In genomic region chr1:154937051-154937987, GRCh38 we compare ENCODE assay signal across 8 cellular contexts. TPM values are rescaled to one million over a fixed set of nuclear protein-coding genes. Genes with fewer than 3 reads are reported as not detected.
A peak's percentile ranks its signal among the peaks of the same experiment; 100 is the strongest.
DNase-seq lines count a peak whose midpoint lies in the region; ATAC-seq and TF ChIP-seq lines count a peak whose summit lies in the region.

No MANE protein-coding gene starts in this region.

- POLR2A ChIA-PET in activated B cell treated with CpG ODN at 0.5 μM for 24 hours (lab: Charles Lee), result interaction anchor here (0.5 to 3.2 kb wide), 26 partner anchors 7 to 947 kb away, joined by 3 to 52 read pairs (median 5); partner anchors contain the start of genes CKS1B, EFNA4, FLAD1 and KCNN3

- H3K4me3 Mint-ChIP-seq in activated B cell treated with CpG ODN at 0.5 μM for 24 hours, result peak overlapping the region; percentile 98

- H3K27me3 Mint-ChIP-seq in activated B cell treated with CpG ODN at 0.5 μM for 24 hours, result no peaks in the 10 kb centered on the region

- peak; percentile 59 for ATAC-seq in GM19023 (IDR thresholded peaks at IDR 0.05; ENCODE audit: unreplicated experiment)
- peak; percentile 55 for ATAC-seq in HG03196 (IDR thresholded peaks at IDR 0.05; ENCODE audit: unreplicated experiment)
- ATAC-seq in activated B cell treated with CpG ODN at 0.5 μM for 24 hours (ENCODE audit: low read depth), result peak; percentile 78

- peaks cover 15% of the 10 kb centered on the region for H3K36me3 Mint-ChIP-seq in activated B cell treated with CpG ODN at 0.5 μM for 24 hours (ENCODE audit: low read depth)

- CTCF ChIA-PET in activated B cell treated with CpG ODN at 0.5 μM for 24 hours (lab: Charles Lee), result interaction anchor here (1.1 to 2.4 kb wide), 9 partner anchors 8 to 378 kb away, joined by 3 to 10 read pairs (median 6); partner anchors contain the start of genes ADAM15, FLAD1, PBXIP1 and PYGO2

- H3K27ac Mint-ChIP-seq in activated B cell treated with CpG ODN at 0.5 μM for 24 hours, result peak overlapping the region; percentile 100

- H3K9me3 Mint-ChIP-seq in activated B cell treated with CpG ODN at 0.5 μM for 24 hours, result no peaks in the 10 kb centered on the region

- H3K4me1 Mint-ChIP-seq in activated B cell treated with CpG ODN at 0.5 μM for 24 hours, result peaks cover 65% of the 10 kb centered on the region

- intact Hi-C loops in activated B cell treated with CpG ODN at 0.5 μM for 24 hours (cut with micrococcal nuclease), result loop anchor here (1.0 to 10.0 kb wide), 8 partner anchors 19 to 379 kb away; partner anchors contain the start of genes ADAR, CKS1B, PBXIP1 and PYGO2

- no peak for TF ChIP-seq CTCF in activated B cell treated with CpG ODN at 0.5 μM for 24 hours (IDR thresholded peaks at IDR 0.05)

- DNase-seq in AG20443 (ENCODE audit: low spot score) (peak; percentile 95), NCI-H226 (peak; percentile 80), activated B cell treated with CpG ODN at 0.5 μM for 24 hours (peak; percentile 86), cerebellar nuclear complex (lab: John Stamatoyannopoulos, UW) (peak; percentile 78 to 92), kidney tubule cell (ENCODE audit: low spot score) (peak; percentile 90)
- peak; percentile 57 to 63 for DNase-seq in stimulated activated CD4-positive, alpha-beta T cell treated with anti-CD3 and anti-CD28 coated beads, Interleukin-1b, Interleukin-23, amount 100 ng/mL, for 1 hour (ENCODE audit: low read depth in 2 of 2)

RNA-seq across cellular contexts. Expression of gene PMVK, which starts 0.8 kb away (rescaled TPM):
- total RNA-seq in activated B cell treated with CpG ODN at 0.5 μM for 24 hours, result 24.6 and 26.3 TPM in 2 replicates

RNA-seq across cellular contexts. Expression of gene PBXIP1, which starts 18.6 kb away (rescaled TPM):
- total RNA-seq in activated B cell treated with CpG ODN at 0.5 μM for 24 hours, result 42.4 and 43.2 TPM in 2 replicates

RNA-seq across cellular contexts. Expression of gene PYGO2, which starts 24.3 kb away (rescaled TPM):
- 33.1 and 38.1 TPM in 2 replicates for total RNA-seq in activated B cell treated with CpG ODN at 0.5 μM for 24 hours

RNA-seq across cellular contexts. Expression of gene SHC1, which starts 33.2 kb away (rescaled TPM):
- 59.3 and 60.9 TPM in 2 replicates for total RNA-seq in activated B cell treated with CpG ODN at 0.5 μM for 24 hours

RNA-seq across cellular contexts. Expression of gene CKS1B, which starts 37.2 kb away (rescaled TPM):
- total RNA-seq in activated B cell treated with CpG ODN at 0.5 μM for 24 hours, result 25.3 and 26.6 TPM in 2 replicates

Comparison
In these comparisons a context has a peak if more than half of its experiments do, and no peak if none do; other contexts are left out.
1. Peak in every context shown above with its lines: DNase-seq and ATAC-seq.